ENCODE assay signal across 6 cellular contexts in the genomic region with DNA sequence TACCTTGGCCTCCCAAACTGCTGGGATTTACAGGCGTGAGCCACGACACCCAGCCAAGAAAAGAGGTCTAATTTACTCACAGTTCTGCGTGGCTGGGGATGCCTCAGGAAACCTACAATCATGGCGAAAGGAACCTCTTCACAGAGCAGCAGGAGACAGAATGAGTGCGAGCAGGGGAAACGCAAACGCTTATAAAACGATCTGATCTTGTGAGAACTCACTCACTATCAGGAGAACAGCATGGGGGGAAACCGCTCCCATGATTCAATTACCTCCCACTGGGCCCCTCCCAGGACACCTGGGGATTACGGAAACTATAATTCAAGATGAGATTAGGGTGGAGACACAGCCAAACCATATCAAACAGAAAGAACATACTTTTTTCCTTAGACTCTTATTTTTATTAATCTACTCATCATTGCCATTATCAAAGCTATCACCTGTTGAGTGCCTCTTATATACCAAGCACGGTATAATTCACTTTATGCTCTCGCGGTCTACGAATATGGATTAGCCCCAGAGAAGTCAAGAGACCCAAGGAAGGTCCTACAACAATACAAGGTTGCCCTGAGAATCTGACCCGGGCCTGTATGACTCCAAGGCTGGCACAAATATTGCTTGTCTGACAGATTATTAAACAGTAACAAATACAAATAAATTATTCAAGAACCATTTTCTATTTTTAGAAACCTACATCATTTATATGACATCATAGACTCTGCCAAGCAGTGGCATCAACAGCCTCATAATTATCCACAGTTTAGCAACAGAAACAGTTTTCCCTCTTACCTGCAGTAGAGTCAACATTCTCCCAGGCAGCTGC. TPM values are rescaled to one million over a fixed set of nuclear protein-coding genes. Genes with fewer than 3 reads are reported as not detected.
DNase-seq lines count a peak whose midpoint lies in the region; ATAC-seq and TF ChIP-seq lines count a peak whose summit lies in the region.

No MANE protein-coding gene starts in this region.

- no peaks in the 10 kb centered on the region for H3K27me3 Mint-ChIP-seq in activated T-cell treated with anti-CD3 and anti-CD28 coated beads, Interleukin-2, amount 50 U/mL, for 24 hours
- no peaks in the 10 kb centered on the region for H3K27me3 Mint-ChIP-seq in activated CD4-positive, alpha-beta memory T cell treated with anti-CD3 and anti-CD28 coated beads, Interleukin-2, amount 10 ng/mL, durations not matched to agents 7 days and 5 days
- no peaks in the 10 kb centered on the region for H3K27me3 Mint-ChIP-seq in progenitor cell of endocrine pancreas

- CTCF ChIA-PET in activated CD4-positive, alpha-beta memory T cell treated with anti-CD3 and anti-CD28 coated beads, Interleukin-2, amount 10 ng/mL, durations not matched to agents 7 days and 5 days (lab: Charles Lee): no interaction called here

- POLR2A ChIA-PET in activated CD4-positive, alpha-beta memory T cell treated with anti-CD3 and anti-CD28 coated beads, Interleukin-2, amount 10 ng/mL, durations not matched to agents 7 days and 5 days (lab: Charles Lee): no interaction called here

- H3K9me3 Mint-ChIP-seq in activated T-cell treated with anti-CD3 and anti-CD28 coated beads, Interleukin-2, amount 50 U/mL, for 24 hours: no peaks in the 10 kb centered on the region
- no peaks in the 10 kb centered on the region for H3K9me3 Mint-ChIP-seq in activated CD4-positive, alpha-beta memory T cell treated with anti-CD3 and anti-CD28 coated beads, Interleukin-2, amount 10 ng/mL, durations not matched to agents 7 days and 5 days
- H3K9me3 Mint-ChIP-seq in progenitor cell of endocrine pancreas (ENCODE audit: low read depth): no peaks in the 10 kb centered on the region

- peaks cover 81% of the 10 kb centered on the region for H3K36me3 Mint-ChIP-seq in activated T-cell treated with anti-CD3 and anti-CD28 coated beads, Interleukin-2, amount 50 U/mL, for 24 hours (ENCODE audit: low read depth)
- peaks cover 35% of the 10 kb centered on the region for H3K36me3 Mint-ChIP-seq in activated CD4-positive, alpha-beta memory T cell treated with anti-CD3 and anti-CD28 coated beads, Interleukin-2, amount 10 ng/mL, durations not matched to agents 7 days and 5 days (ENCODE audit: low read depth)
- H3K36me3 Mint-ChIP-seq in progenitor cell of endocrine pancreas (ENCODE audit: insufficient read depth): peaks cover 15% of the 10 kb centered on the region

- ATAC-seq in HG03139 (IDR thresholded peaks at IDR 0.05; ENCODE audit: unreplicated experiment): no peak

- DNase-seq in activated T-cell treated with anti-CD3 and anti-CD28 coated beads, Interleukin-2, amount 50 U/mL, for 24 hours: no peak
- no peak for DNase-seq in activated T-cell treated with anti-CD3 and anti-CD28 coated beads, Interleukin-2, amount 50 U/mL, for 48 hours
- no peak for DNase-seq in activated CD4-positive, alpha-beta memory T cell treated with anti-CD3 and anti-CD28 coated beads, Interleukin-2, amount 10 ng/mL, durations not matched to agents 7 days and 5 days
- DNase-seq in progenitor cell of endocrine pancreas (ENCODE audit: low spot score, unreplicated experiment) (no peak), NCI-H510A treated with DMSO at 0.1 percent for 48 hours (lab: John Stamatoyannopoulos, UW) (no peak)

- no peak for TF ChIP-seq CTCF in progenitor cell of endocrine pancreas (IDR thresholded peaks at IDR 0.05; ENCODE audit: unreplicated experiment)

- peaks cover 39% of the 10 kb centered on the region for H3K4me1 Mint-ChIP-seq in activated T-cell treated with anti-CD3 and anti-CD28 coated beads, Interleukin-2, amount 50 U/mL, for 24 hours (ENCODE audit: low read depth)
- peaks cover 36% of the 10 kb centered on the region for H3K4me1 Mint-ChIP-seq in activated CD4-positive, alpha-beta memory T cell treated with anti-CD3 and anti-CD28 coated beads, Interleukin-2, amount 10 ng/mL, durations not matched to agents 7 days and 5 days
- H3K4me1 Mint-ChIP-seq in progenitor cell of endocrine pancreas (ENCODE audit: low read depth): peaks cover 6% of the 10 kb centered on the region

- H3K27ac Mint-ChIP-seq in activated T-cell treated with anti-CD3 and anti-CD28 coated beads, Interleukin-2, amount 50 U/mL, for 24 hours: peak overlapping the region; percentile 66
- H3K27ac Mint-ChIP-seq in activated CD4-positive, alpha-beta memory T cell treated with anti-CD3 and anti-CD28 coated beads, Interleukin-2, amount 10 ng/mL, durations not matched to agents 7 days and 5 days: peak overlapping the region; percentile 44
- H3K27ac Mint-ChIP-seq in progenitor cell of endocrine pancreas: no peak overlapping the region

- H3K4me3 Mint-ChIP-seq in activated T-cell treated with anti-CD3 and anti-CD28 coated beads, Interleukin-2, amount 50 U/mL, for 24 hours: peak overlapping the region; percentile 99
- H3K4me3 Mint-ChIP-seq in activated CD4-positive, alpha-beta memory T cell treated with anti-CD3 and anti-CD28 coated beads, Interleukin-2, amount 10 ng/mL, durations not matched to agents 7 days and 5 days: peak overlapping the region; percentile 98
- peak overlapping the region; percentile 46 for H3K4me3 Mint-ChIP-seq in progenitor cell of endocrine pancreas (ENCODE audit: low read depth)

RNA-seq across cellular contexts. Expression of a gene that starts 2.4 kb away (rescaled TPM):
- 10 to 100 TPM; 27.6 to 31.1 TPM for total RNA-seq in activated CD4-positive, alpha-beta memory T cell treated with anti-CD3 and anti-CD28 coated beads, Interleukin-2, amount 10 ng/mL, durations not matched to agents 7 days and 5 days
- 11.1 and 13.9 TPM in 2 replicates for total RNA-seq in progenitor cell of endocrine pancreas

RNA-seq across cellular contexts. Expression of a gene that starts 2.6 kb away (rescaled TPM):
- total RNA-seq in activated CD4-positive, alpha-beta memory T cell treated with anti-CD3 and anti-CD28 coated beads, Interleukin-2, amount 10 ng/mL, durations not matched to agents 7 days and 5 days: 10 to 100 TPM; 29.7 to 33.4 TPM
- total RNA-seq in progenitor cell of endocrine pancreas: 52.0 and 53.9 TPM in 2 replicates

RNA-seq across cellular contexts. Expression of a gene that starts 21.5 kb away (rescaled TPM):
- under 1 TPM; 0.18 to 0.23 TPM for total RNA-seq in activated CD4-positive, alpha-beta memory T cell treated with anti-CD3 and anti-CD28 coated beads, Interleukin-2, amount 10 ng/mL, durations not matched to agents 7 days and 5 days
- total RNA-seq in progenitor cell of endocrine pancreas: 51.3 and 58.2 TPM in 2 replicates

RNA-seq across cellular contexts. Expression of a gene that starts 27.0 kb away (rescaled TPM):
- total RNA-seq in activated CD4-positive, alpha-beta memory T cell treated with anti-CD3 and anti-CD28 coated beads, Interleukin-2, amount 10 ng/mL, durations not matched to agents 7 days and 5 days: 10 to 100 TPM; 59.9 to 64.3 TPM
- 32.4 and 35.2 TPM in 2 replicates for total RNA-seq in progenitor cell of endocrine pancreas

Comparison
In these comparisons a context has a peak if more than half of its experiments do, and no peak if none do; other contexts are left out.
1. H3K4me3 Mint-ChIP-seq: peak in every context shown above with its lines; median percentile 99 in activated T-cell treated with anti-CD3 and anti-CD28 coated beads, Interleukin-2, amount 50 U/mL, for 24 hours; 98 in activated CD4-positive, alpha-beta memory T cell treated with anti-CD3 and anti-CD28 coated beads, Interleukin-2, amount 10 ng/mL, durations not matched to agents 7 days and 5 days; 46 in progenitor cell of endocrine pancreas.
2. RNA of a gene that starts 21.5 kb away (total RNA-seq): 51.3 to 58.2 TPM in progenitor cell of endocrine pancreas; 0.18 to 0.23 TPM in activated CD4-positive, alpha-beta memory T cell treated with anti-CD3 and anti-CD28 coated beads, Interleukin-2, amount 10 ng/mL, durations not matched to agents 7 days and 5 days; every median in the first group is over 10 times any median in the second.